1 cellular context compared by ENCODE assay signal in genomic region chr12:46523863-46524770, GRCh38.
TF ChIP-seq lines count a peak whose summit lies in the region.

No MANE protein-coding gene starts in this region.

TF ChIP-seq in K562, 482 proteins besides CTCF, POLR2A, EP300 and RAD21 (continued from another document and continues in another):
- TF ChIP-seq STAT6 (CRISPR knock-in tag; IDR thresholded peaks at IDR 0.05) (no peak), NR1H2 (CRISPR knock-in tag; IDR thresholded peaks at IDR 0.05) (no peak), ZNF232 (CRISPR knock-in tag; IDR thresholded peaks at IDR 0.05) (no peak), SMARCA4 (IDR thresholded peaks at IDR 0.05) (peak; percentile 67; the same call in 1 of the 2 replicates), ZNF3 (CRISPR knock-in tag; IDR thresholded peaks at IDR 0.05) (no peak), PRPF4 (IDR thresholded peaks at IDR 0.05; ENCODE audit: insufficient read depth, low read depth, low read length, poor library complexity, severe bottlenecking) (no peak), ZBTB9 (CRISPR knock-in tag; IDR thresholded peaks at IDR 0.05) (no peak), PHB2 (IDR thresholded peaks at IDR 0.05; ENCODE audit: low read depth) (no peak), HMGN3 (IDR thresholded peaks at IDR 0.05; ENCODE audit: borderline replicate concordance, extremely low read depth, insufficient read length, low read depth, low read length) (no peak), DNMT1 (IDR thresholded peaks at IDR 0.05) (no peak), ZNF318 (IDR thresholded peaks at IDR 0.05; ENCODE audit: borderline replicate concordance in 1 of 2, low read depth in 1 of 2) (no peak), NBN (IDR thresholded peaks at IDR 0.05; ENCODE audit: low read depth) (no peak; the same call in 1 of the 2 replicates), GABPB2 (CRISPR knock-in tag; conservative IDR thresholded peaks at IDR 0.05) (no peak), SP2 (IDR thresholded peaks at IDR 0.05; ENCODE audit: extremely low read depth, low read depth, low read length, poor library complexity, severe bottlenecking) (no peak), ZNF134 (CRISPR knock-in tag; conservative IDR thresholded peaks at IDR 0.05) (no peak), ZNF12 (CRISPR knock-in tag; IDR thresholded peaks at IDR 0.05) (no peak), NCOA6 (IDR thresholded peaks at IDR 0.05) (no peak), ZNF584 (CRISPR knock-in tag; IDR thresholded peaks at IDR 0.05; ENCODE audit: low read depth) (0 out of 2 replicates have a peak, but pooled peaks have one; percentile 21), ELK1 (CRISPR knock-in tag; IDR thresholded peaks at IDR 0.05) (no peak), DPF2 (IDR thresholded peaks at IDR 0.05) (peak; percentile 64; the same call in 1 of the 2 replicates), ATF2 (CRISPR knock-in tag; IDR thresholded peaks at IDR 0.05) (no peak), CBX1 (IDR thresholded peaks at IDR 0.05; ENCODE audit: low read depth) (no peak), EZH2 (IDR thresholded peaks at IDR 0.05; ENCODE audit: borderline replicate concordance, low read depth, low read length) (no peak), PTTG1 (tag; IDR thresholded peaks at IDR 0.05; ENCODE audit: low read depth) (no peak), ZBTB8A (IDR thresholded peaks at IDR 0.05; ENCODE audit: partially characterized antibody) (no peak), GATAD2A (IDR thresholded peaks at IDR 0.05) (no peak), EGR1 (conservative IDR thresholded peaks at IDR 0.05) (no peak)
- TF ChIP-seq, protein P1, sequence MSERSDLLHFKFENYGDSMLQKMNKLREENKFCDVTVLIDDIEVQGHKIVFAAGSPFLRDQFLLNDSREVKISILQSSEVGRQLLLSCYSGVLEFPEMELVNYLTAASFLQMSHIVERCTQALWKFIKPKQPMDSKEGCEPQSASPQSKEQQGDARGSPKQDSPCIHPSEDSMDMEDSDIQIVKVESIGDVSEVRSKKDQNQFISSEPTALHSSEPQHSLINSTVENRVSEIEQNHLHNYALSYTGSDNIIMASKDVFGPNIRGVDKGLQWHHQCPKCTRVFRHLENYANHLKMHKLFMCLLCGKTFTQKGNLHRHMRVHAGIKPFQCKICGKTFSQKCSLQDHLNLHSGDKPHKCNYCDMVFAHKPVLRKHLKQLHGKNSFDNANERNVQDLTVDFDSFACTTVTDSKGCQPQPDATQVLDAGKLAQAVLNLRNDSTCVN (CRISPR knock-in tag; IDR thresholded peaks at IDR 0.05): no peak
- TF ChIP-seq, protein P2, sequence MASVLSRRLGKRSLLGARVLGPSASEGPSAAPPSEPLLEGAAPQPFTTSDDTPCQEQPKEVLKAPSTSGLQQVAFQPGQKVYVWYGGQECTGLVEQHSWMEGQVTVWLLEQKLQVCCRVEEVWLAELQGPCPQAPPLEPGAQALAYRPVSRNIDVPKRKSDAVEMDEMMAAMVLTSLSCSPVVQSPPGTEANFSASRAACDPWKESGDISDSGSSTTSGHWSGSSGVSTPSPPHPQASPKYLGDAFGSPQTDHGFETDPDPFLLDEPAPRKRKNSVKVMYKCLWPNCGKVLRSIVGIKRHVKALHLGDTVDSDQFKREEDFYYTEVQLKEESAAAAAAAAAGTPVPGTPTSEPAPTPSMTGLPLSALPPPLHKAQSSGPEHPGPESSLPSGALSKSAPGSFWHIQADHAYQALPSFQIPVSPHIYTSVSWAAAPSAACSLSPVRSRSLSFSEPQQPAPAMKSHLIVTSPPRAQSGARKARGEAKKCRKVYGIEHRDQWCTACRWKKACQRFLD (CRISPR knock-in tag; IDR thresholded peaks at IDR 0.05): no peak
